Comparison of ENCODE assay signal across 24 cellular contexts in the genomic region with DNA sequence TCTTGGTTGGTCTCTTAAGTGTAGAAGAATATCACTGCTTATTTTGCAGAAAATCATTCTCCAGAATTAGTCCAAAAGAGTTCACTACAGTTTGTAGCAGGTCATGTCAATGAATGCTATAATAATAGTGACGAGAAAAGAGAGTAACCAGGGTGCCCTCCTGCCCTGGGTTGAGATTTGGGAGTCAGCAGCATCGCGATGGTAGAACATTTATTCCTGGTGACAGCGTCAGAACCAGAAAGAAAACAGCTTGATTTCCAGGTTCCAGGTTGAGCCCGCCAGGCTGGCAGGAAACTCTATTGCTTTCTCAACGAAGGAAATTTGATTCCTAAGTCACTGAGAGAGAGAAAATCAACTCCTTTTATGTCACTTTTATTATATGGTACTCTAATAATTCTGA.
DNase-seq lines count a peak whose midpoint lies in the region; ATAC-seq and TF ChIP-seq lines count a peak whose summit lies in the region.
"Had no signal": no experiment of that assay in that cellular context is flagged by ENCODE, and none has a peak within 500 bp of the region (broad histone marks: within the 10 kb centered on the region; RNA-seq: fewer than 3 reads in every experiment).

No MANE protein-coding gene starts in this region.

- H3K9me3 ChIP-seq in A673 (ENCODE audit: low read depth, low read length, poor library complexity, severe bottlenecking) (no peaks in the 10 kb centered on the region), HEK293 (ENCODE audit: control insufficient read depth, insufficient read depth, low read depth, low read length) (no peaks in the 10 kb centered on the region), left ventricle myocardium inferior (replicated peaks) (no peaks in the 10 kb centered on the region), neural progenitor cell (ENCODE audit: low read depth) (no peaks in the 10 kb centered on the region)
- H3K9me3 ChIP-seq: BLaER1, Caco-2 had no signal

- no peak for ATAC-seq in HG02840 (IDR thresholded peaks at IDR 0.05; ENCODE audit: low FRiP score, unreplicated experiment)

- H3K36me3 ChIP-seq in A673 (ENCODE audit: insufficient read depth, low read length, poor library complexity, severe bottlenecking) = no peaks in the 10 kb centered on the region
- no peaks in the 10 kb centered on the region for H3K36me3 ChIP-seq in HEK293 (ENCODE audit: control insufficient read depth in 2 of 2, insufficient read depth in 1 of 2, low read length in 2 of 2)
- H3K36me3 ChIP-seq in left ventricle myocardium inferior = no peaks in the 10 kb centered on the region
- no peaks in the 10 kb centered on the region for H3K36me3 ChIP-seq in neural progenitor cell
- H3K36me3 ChIP-seq: BLaER1 had no signal

- CTCF ChIA-PET in A673 (lab: Charles Lee) (no interaction called here), HEK293 (lab: Yijun Ruan, JAX) (interaction anchor here (0.6 to 1.1 kb wide), 3 partner anchors 11 to 537 kb away, joined by 3 to 6 read pairs (median 3); no protein-coding TSS in a partner anchor)

- H3K4me1 ChIP-seq in A673 (ENCODE audit: insufficient read depth, low read length, poor library complexity, severe bottlenecking) = peaks cover 28% of the 10 kb centered on the region
- peaks cover 14% of the 10 kb centered on the region for H3K4me1 ChIP-seq in HEK293 (ENCODE audit: control insufficient read depth, insufficient read depth, low read length)
- H3K4me1 ChIP-seq in left ventricle myocardium inferior = peaks cover 52% of the 10 kb centered on the region
- H3K4me1 ChIP-seq in neural progenitor cell = peaks cover 9% of the 10 kb centered on the region
- H3K4me1 ChIP-seq: BLaER1 had no signal

- H3K79me2 ChIP-seq in neural progenitor cell (ENCODE audit: low read depth) = no peaks in the 10 kb centered on the region

- no peaks in the 10 kb centered on the region for H3K9me3 Mint-ChIP-seq in neural progenitor cell
- H3K9me3 Mint-ChIP-seq: CD4-positive, alpha-beta memory T cell had no signal

- POLR2A ChIA-PET in A673 (lab: Charles Lee; ENCODE audit: low non-redundant PET) (no interaction called here), HEK293 (lab: Yijun Ruan, JAX) (no interaction called here)

- DNase-seq in A673 (ENCODE audit: low spot score) (no peak), left ventricle myocardium inferior (no peak), neural progenitor cell (ENCODE audit: low spot score) (no peak), NCI-H2029 (lab: John Stamatoyannopoulos, UW) (no peak), NCI-H187 treated with DMSO at 0.1 percent for 48 hours (lab: John Stamatoyannopoulos, UW) (no peak)
- DNase-seq: ACHN; Caco-2; CD4-positive, alpha-beta memory T cell; DMS 273 treated with DMSO at 0.1 percent for 48 hours; GOT3; HCEC 1CT; KBM-7; MM.1S; NCI-H1048; NCI-H1417 treated with DMSO at 0.1 percent for 48 hours; NCI-H187; NCI-H2171; NCI-H345; NCI-H524 treated with DMSO at 0.1 percent for 48 hours; OCI-M1; SHP77 had no signal

- TF ChIP-seq CTCF in A673 (conservative IDR thresholded peaks at IDR 0.05; ENCODE audit: low read depth, low read length) = no peak
- TF ChIP-seq CTCF in HEK293 (tag by site-specific recombination; IDR thresholded peaks at IDR 0.05) = no peak
- no peak for TF ChIP-seq CTCF in left ventricle myocardium inferior (IDR thresholded peaks at IDR 0.05; ENCODE audit: borderline replicate concordance)
- no peak for TF ChIP-seq CTCF in neural progenitor cell (IDR thresholded peaks at IDR 0.05)

- H3F3A ChIP-seq in neural progenitor cell (ENCODE audit: low read depth) = peaks cover 3% of the 10 kb centered on the region

- H3K4me3 Mint-ChIP-seq in neural progenitor cell = no peak overlapping the region
- H3K4me3 Mint-ChIP-seq: CD4-positive, alpha-beta memory T cell had no signal

- H4K20me1 ChIP-seq in neural progenitor cell (ENCODE audit: low read depth) = no peaks in the 10 kb centered on the region
- H4K20me1 ChIP-seq: BLaER1 had no signal

- peaks cover 1% of the 10 kb centered on the region for H3K36me3 Mint-ChIP-seq in neural progenitor cell
- H3K36me3 Mint-ChIP-seq: CD4-positive, alpha-beta memory T cell had no signal

- no peak overlapping the region for H3K4me2 ChIP-seq in neural progenitor cell
- H3K4me2 ChIP-seq: BLaER1 had no signal

- H3K4me3 ChIP-seq in A673 (ENCODE audit: low read depth, low read length, poor library complexity, severe bottlenecking) = no peak overlapping the region
- H3K4me3 ChIP-seq in HEK293 (ENCODE audit: low read depth, low read length) = no peak overlapping the region
- H3K4me3 ChIP-seq in left ventricle myocardium inferior = no peak overlapping the region
- H3K4me3 ChIP-seq in neural progenitor cell = no peak overlapping the region
- H3K4me3 ChIP-seq: BLaER1 had no signal

- H3K27ac ChIP-seq in A673 (ENCODE audit: low read depth, low read length, poor library complexity, severe bottlenecking) (peak overlapping the region; percentile 67), HEK293 (ENCODE audit: extremely low read depth, low read depth, low read length) (no peak overlapping the region), left ventricle myocardium inferior (replicated peaks) (peak overlapping the region; percentile 95), neural progenitor cell (no peak overlapping the region)
- H3K27ac ChIP-seq: BLaER1 had no signal

- peak overlapping the region; percentile 79 for H3K27ac Mint-ChIP-seq in neural progenitor cell
- H3K27ac Mint-ChIP-seq: CD4-positive, alpha-beta memory T cell had no signal

- H2AFZ ChIP-seq in neural progenitor cell (replicated peaks) = no peak overlapping the region

- BruUV-seq in A673 (replicated peaks; lab: Mats Ljungman, UMichigan) = no TSS peak

- no peaks in the 10 kb centered on the region for H3K27me3 ChIP-seq in A673 (replicated peaks; ENCODE audit: insufficient read depth, low read depth, low read length, poor library complexity)
- H3K27me3 ChIP-seq in left ventricle myocardium inferior (ENCODE audit: low read depth) = no peaks in the 10 kb centered on the region
- no peaks in the 10 kb centered on the region for H3K27me3 ChIP-seq in neural progenitor cell
- H3K27me3 ChIP-seq: BLaER1 had no signal

- peaks cover 33% of the 10 kb centered on the region for H3K4me1 Mint-ChIP-seq in neural progenitor cell
- H3K4me1 Mint-ChIP-seq: CD4-positive, alpha-beta memory T cell had no signal

- H3K9ac ChIP-seq in neural progenitor cell = no peak overlapping the region
- H3K9ac ChIP-seq: BLaER1 had no signal

- H3K27me3 Mint-ChIP-seq in neural progenitor cell (ENCODE audit: insufficient read depth, low read depth) = peaks cover 11% of the 10 kb centered on the region

- intact Hi-C loops in A673 (cut with micrococcal nuclease; ENCODE audit: unreplicated experiment) (loop anchor here (5.0 kb wide), 1 partner anchor 133 kb away; no protein-coding TSS in a partner anchor), left ventricle myocardium inferior (cut with micrococcal nuclease) (loop anchor here (5.0 to 10.0 kb wide), 3 partner anchors 143 to 1110 kb away; no protein-coding TSS in a partner anchor)

TF ChIP-seq in HEK293, 187 proteins besides CTCF, POLR2A, EP300 and RAD21:
- TF ChIP-seq ZBTB1 (tag by site-specific recombination; IDR thresholded peaks at IDR 0.05) (no peak), ZNF133 (tag by site-specific recombination; IDR thresholded peaks at IDR 0.05) (no peak), ZNF10 (tag by site-specific recombination; IDR thresholded peaks at IDR 0.05) (no peak)
- TF ChIP-seq, protein P1, sequence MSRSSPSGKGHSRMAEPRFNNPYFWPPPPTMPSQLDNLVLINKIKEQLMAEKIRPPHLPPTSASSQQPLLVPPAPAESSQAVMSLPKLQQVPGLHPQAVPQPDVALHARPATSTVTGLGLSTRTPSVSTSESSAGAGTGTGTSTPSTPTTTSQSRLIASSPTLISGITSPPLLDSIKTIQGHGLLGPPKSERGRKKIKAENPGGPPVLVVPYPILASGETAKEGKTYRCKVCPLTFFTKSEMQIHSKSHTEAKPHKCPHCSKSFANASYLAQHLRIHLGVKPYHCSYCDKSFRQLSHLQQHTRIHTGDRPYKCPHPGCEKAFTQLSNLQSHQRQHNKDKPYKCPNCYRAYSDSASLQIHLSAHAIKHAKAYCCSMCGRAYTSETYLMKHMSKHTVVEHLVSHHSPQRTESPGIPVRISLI (tag by site-specific recombination; IDR thresholded peaks at IDR 0.05) = no peak
- TF ChIP-seq, protein P2, sequence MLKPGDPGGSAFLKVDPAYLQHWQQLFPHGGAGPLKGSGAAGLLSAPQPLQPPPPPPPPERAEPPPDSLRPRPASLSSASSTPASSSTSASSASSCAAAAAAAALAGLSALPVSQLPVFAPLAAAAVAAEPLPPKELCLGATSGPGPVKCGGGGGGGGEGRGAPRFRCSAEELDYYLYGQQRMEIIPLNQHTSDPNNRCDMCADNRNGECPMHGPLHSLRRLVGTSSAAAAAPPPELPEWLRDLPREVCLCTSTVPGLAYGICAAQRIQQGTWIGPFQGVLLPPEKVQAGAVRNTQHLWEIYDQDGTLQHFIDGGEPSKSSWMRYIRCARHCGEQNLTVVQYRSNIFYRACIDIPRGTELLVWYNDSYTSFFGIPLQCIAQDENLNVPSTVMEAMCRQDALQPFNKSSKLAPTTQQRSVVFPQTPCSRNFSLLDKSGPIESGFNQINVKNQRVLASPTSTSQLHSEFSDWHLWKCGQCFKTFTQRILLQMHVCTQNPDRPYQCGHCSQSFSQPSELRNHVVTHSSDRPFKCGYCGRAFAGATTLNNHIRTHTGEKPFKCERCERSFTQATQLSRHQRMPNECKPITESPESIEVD (tag by site-specific recombination; IDR thresholded peaks at IDR 0.05) = 0 out of 2 replicates have a peak, but pooled peaks have one; percentile 8

Comparison
In these comparisons a context has a peak if more than half of its experiments do, and no peak if none do; other contexts are left out.
1. H3K27ac ChIP-seq: peak in A673 (single experiment) and left ventricle myocardium inferior (single experiment); none in HEK293 (single experiment) and neural progenitor cell (single experiment).